ENCODE assay signal across 8 cellular contexts in genomic region chr5:156402387-156402921, GRCh38.
DNase-seq lines count a peak whose midpoint lies in the region; ATAC-seq and TF ChIP-seq lines count a peak whose summit lies in the region.
"Had no signal": no experiment of that assay in that cellular context is flagged by ENCODE, and none has a peak within 500 bp of the region (broad histone marks: within the 10 kb centered on the region; RNA-seq: fewer than 3 reads in every experiment).

No MANE protein-coding gene starts in this region.

- TF ChIP-seq POLR2A in Peyer's patch (IDR thresholded peaks at IDR 0.05) (no peak), vagina (IDR thresholded peaks at IDR 0.05) (no peak)

- H3K9me3 ChIP-seq in Peyer's patch (no peaks in the 10 kb centered on the region), vagina (no peaks in the 10 kb centered on the region)

- H3K36me3 Mint-ChIP-seq in effector memory CD8-positive, alpha-beta T cell (ENCODE audit: insufficient read depth) = peaks cover 4% of the 10 kb centered on the region

- no peaks in the 10 kb centered on the region for H3K27me3 Mint-ChIP-seq in effector memory CD8-positive, alpha-beta T cell

- H3K9me3 Mint-ChIP-seq in effector memory CD8-positive, alpha-beta T cell = no peaks in the 10 kb centered on the region

- peaks cover 6 to 9% of the 10 kb centered on the region in 2 donors for H3K4me1 Mint-ChIP-seq in effector memory CD8-positive, alpha-beta T cell (ENCODE audit: low read depth in 2 of 2)

- H3K4me1 ChIP-seq in Peyer's patch (no peaks in the 10 kb centered on the region), vagina (no peaks in the 10 kb centered on the region)

- peak in 2 of 3 donors; percentile 71 to 85 for DNase-seq in Peyer's patch
- DNase-seq in effector memory CD8-positive, alpha-beta T cell = peak; percentile 15 to 21 (median 18)
- no peak for DNase-seq in HK-2 (ENCODE audit: unreplicated experiment)
- DNase-seq in vagina (ENCODE audit: extremely low spot score in 2 of 2) = no peak
- no peak for DNase-seq in DMS114 treated with DMSO at 0.1 percent for 48 hours (lab: John Stamatoyannopoulos, UW; ENCODE audit: unreplicated experiment)

- ATAC-seq in GM19023 (IDR thresholded peaks at IDR 0.05; ENCODE audit: unreplicated experiment) (peak; percentile 97), HG02870 (IDR thresholded peaks at IDR 0.05; ENCODE audit: unreplicated experiment) (peak; percentile 97)
- peak; percentile 88 for ATAC-seq in effector memory CD8-positive, alpha-beta T cell (replicated peaks)
- ATAC-seq: Panc1 had no signal

- TF ChIP-seq CTCF in Peyer's patch (IDR thresholded peaks at IDR 0.05) (no peak), vagina (IDR thresholded peaks at IDR 0.05) (no peak)

- peak overlapping the region; percentile 56 to 74 for H3K4me3 Mint-ChIP-seq in effector memory CD8-positive, alpha-beta T cell

- no peak overlapping the region for H3K4me3 ChIP-seq in Peyer's patch
- H3K4me3 ChIP-seq in vagina = no peak overlapping the region

- H3K27ac Mint-ChIP-seq in effector memory CD8-positive, alpha-beta T cell = peak overlapping the region; percentile 9 to 16

- intact Hi-C loops in vagina (cut with DNase I) = no loop called here

- H3K27ac ChIP-seq in Peyer's patch = no peak overlapping the region
- no peak overlapping the region for H3K27ac ChIP-seq in vagina

- H3K36me3 ChIP-seq in Peyer's patch = no peaks in the 10 kb centered on the region
- no peaks in the 10 kb centered on the region for H3K36me3 ChIP-seq in vagina

- H3K27me3 ChIP-seq in Peyer's patch (no peaks in the 10 kb centered on the region), vagina (no peaks in the 10 kb centered on the region)

Comparison
In these comparisons a context has a peak if more than half of its experiments do, and no peak if none do; other contexts are left out.
1. DNase-seq: peak in Peyer's patch (2 of 3) and effector memory CD8-positive, alpha-beta T cell (3 of 3); none in HK-2 (single experiment), vagina (0 of 2) and DMS114 treated with DMSO at 0.1 percent for 48 hours (single experiment).
2. Peak in every context shown above with its lines, with median percentiles within 50 percentile points of each other: ATAC-seq.